In genomic region chr12:131607658-131608447, GRCh38 we compare ENCODE assay signal across 9 cellular contexts.
DNase-seq lines count a peak whose midpoint lies in the region; ATAC-seq, FAIRE-seq and TF ChIP-seq lines count a peak whose summit lies in the region.
"Had no signal": no experiment of that assay in that cellular context is flagged by ENCODE, and none has a peak within 500 bp of the region (broad histone marks: within the 10 kb centered on the region; RNA-seq: fewer than 3 reads in every experiment).

No MANE protein-coding gene starts in this region.

- H2AFZ ChIP-seq in MM.1S (ENCODE audit: low read length): peak overlapping the region; percentile 42

- no peaks in the 10 kb centered on the region for H3F3A ChIP-seq in MM.1S (ENCODE audit: insufficient read depth, low read length)

- no peaks in the 10 kb centered on the region for H3K9me2 ChIP-seq in MM.1S (replicated peaks; ENCODE audit: insufficient read depth, low read length)

- peaks cover 66% of the 10 kb centered on the region for H3K4me1 Mint-ChIP-seq in activated CD4-positive, alpha-beta T cell treated with anti-CD3 and anti-CD28 coated beads, Interleukin-2, amount 10 ng/mL, durations not matched to agents 7 days and 5 days

- peak overlapping the region; percentile 63 for H3K4me2 ChIP-seq in MM.1S (ENCODE audit: low read depth, low read length)

- no peaks in the 10 kb centered on the region for H3K79me2 ChIP-seq in MM.1S (ENCODE audit: low read length)

- no peaks in the 10 kb centered on the region for H3K27me3 ChIP-seq in MM.1S (replicated peaks; ENCODE audit: insufficient read depth, low read length)
- peaks cover 94% of the 10 kb centered on the region for H3K27me3 ChIP-seq in gastroesophageal sphincter
- H3K27me3 ChIP-seq in pancreas: no peaks in the 10 kb centered on the region
- no peaks in the 10 kb centered on the region for H3K27me3 ChIP-seq in H7 (ENCODE audit: control insufficient read depth, insufficient read depth, low read length)

- H3K9ac ChIP-seq in MM.1S (ENCODE audit: low read length): no peak overlapping the region

- peaks cover 2% of the 10 kb centered on the region for H3K27me3 Mint-ChIP-seq in activated CD4-positive, alpha-beta T cell treated with anti-CD3 and anti-CD28 coated beads, Interleukin-2, amount 10 ng/mL, durations not matched to agents 7 days and 5 days

- TF ChIP-seq CTCF in MM.1S (IDR thresholded peaks at IDR 0.05; ENCODE audit: low read length) (no peak), gastroesophageal sphincter (IDR thresholded peaks at IDR 0.05) (no peak), pancreas (IDR thresholded peaks at IDR 0.05) (no peak)

- TF ChIP-seq POLR2A in gastroesophageal sphincter (IDR thresholded peaks at IDR 0.05): no peak

- no peaks in the 10 kb centered on the region for H4K20me1 ChIP-seq in MM.1S (ENCODE audit: insufficient read depth, low read length)

- H3K36me3 ChIP-seq in MM.1S (replicated peaks; ENCODE audit: insufficient read depth, low read length): no peaks in the 10 kb centered on the region
- H3K36me3 ChIP-seq in gastroesophageal sphincter: no peaks in the 10 kb centered on the region
- H3K36me3 ChIP-seq in pancreas: no peaks in the 10 kb centered on the region
- no peaks in the 10 kb centered on the region for H3K36me3 ChIP-seq in H7 (replicated peaks; ENCODE audit: control insufficient read depth, insufficient read depth, low read length)

- CTCF ChIA-PET in activated CD4-positive, alpha-beta T cell treated with anti-CD3 and anti-CD28 coated beads, Interleukin-2, amount 10 ng/mL, durations not matched to agents 7 days and 5 days (lab: Charles Lee): interaction anchor here (0.5 to 1.5 kb wide), 2 partner anchors 10 to 607 kb away, joined by 3 read pairs; no protein-coding TSS in a partner anchor

- WGBS in gastroesophageal sphincter (ENCODE audit: low coverage in 1 of 2), 2 donors: 70% methylated on average over 5 to 8 of the region's 8 CpGs
- WGBS in pancreas, 2 donors: 52 to 57% methylated on average over 8 of the region's 8 CpGs

- H3K36me3 Mint-ChIP-seq in activated CD4-positive, alpha-beta T cell treated with anti-CD3 and anti-CD28 coated beads, Interleukin-2, amount 10 ng/mL, durations not matched to agents 7 days and 5 days (ENCODE audit: low read depth): peaks cover 21% of the 10 kb centered on the region

- peak overlapping the region; percentile 25 for H3K4me3 Mint-ChIP-seq in activated CD4-positive, alpha-beta T cell treated with anti-CD3 and anti-CD28 coated beads, Interleukin-2, amount 10 ng/mL, durations not matched to agents 7 days and 5 days

- no peak for TF ChIP-seq EP300 in gastroesophageal sphincter (IDR thresholded peaks at IDR 0.05)

- H3K9me3 Mint-ChIP-seq in activated CD4-positive, alpha-beta T cell treated with anti-CD3 and anti-CD28 coated beads, Interleukin-2, amount 10 ng/mL, durations not matched to agents 7 days and 5 days: peaks cover 7% of the 10 kb centered on the region

- no peak for FAIRE-seq in pancreas (lab: Jason Lieb, UNC)

- H3K4me3 ChIP-seq in MM.1S (ENCODE audit: low read length) (peak overlapping the region; percentile 42; the same call in 1 of the 2 replicates), gastroesophageal sphincter (no peak overlapping the region), pancreas (no peak overlapping the region), H7 (ENCODE audit: insufficient read depth, low read depth, low read length) (no peak overlapping the region)

- H3K4me1 ChIP-seq in MM.1S (ENCODE audit: low read length): peaks cover 4% of the 10 kb centered on the region; the same call in 1 of the 2 replicates
- peaks cover 0 to 18% (median 0%) of the 10 kb centered on the region in 3 donors for H3K4me1 ChIP-seq in gastroesophageal sphincter
- H3K4me1 ChIP-seq in pancreas: no peaks in the 10 kb centered on the region

- H3K27ac ChIP-seq in MM.1S (ENCODE audit: low read length) (peak overlapping the region; percentile 77; the same call in 1 of the 2 replicates), gastroesophageal sphincter (no peak overlapping the region), pancreas (no peak overlapping the region)
- H3K27ac ChIP-seq: SK-N-MC had no signal

- intact Hi-C loops in pancreas (cut with DNase I): no loop called here

- POLR2A ChIA-PET in activated CD4-positive, alpha-beta T cell treated with anti-CD3 and anti-CD28 coated beads, Interleukin-2, amount 10 ng/mL, durations not matched to agents 7 days and 5 days (lab: Charles Lee): no interaction called here

- H3K9me3 ChIP-seq in MM.1S (replicated peaks; ENCODE audit: insufficient read depth, low read length) (no peaks in the 10 kb centered on the region), gastroesophageal sphincter (no peaks in the 10 kb centered on the region), pancreas (no peaks in the 10 kb centered on the region)

- H3K27ac Mint-ChIP-seq in activated CD4-positive, alpha-beta T cell treated with anti-CD3 and anti-CD28 coated beads, Interleukin-2, amount 10 ng/mL, durations not matched to agents 7 days and 5 days: peak overlapping the region; percentile 73

- ATAC-seq in GM21825 (IDR thresholded peaks at IDR 0.05; ENCODE audit: unreplicated experiment) (peak; percentile 71), gastroesophageal sphincter (no peak), pancreas (no peak)

- no peak for DNase-seq in activated CD4-positive, alpha-beta T cell treated with anti-CD3 and anti-CD28 coated beads, Interleukin-2, amount 10 ng/mL, durations not matched to agents 7 days and 5 days
- no peak for DNase-seq in activated CD4-positive, alpha-beta T cell treated with anti-CD3 and anti-CD28 coated beads for 1 hour
- DNase-seq in MM.1S (peak; percentile 44), pancreas (no peak), H7 (no peak)
- DNase-seq in stimulated activated CD8-positive, alpha-beta memory T cell treated with anti-CD3 and anti-CD28 coated beads, Interleukin-4, amount 100 ng/mL, for 48 hours: peak; percentile 51

Comparison
In these comparisons a context has a peak if more than half of its experiments do, and no peak if none do; other contexts are left out.
1. DNase-seq: peak in MM.1S (single experiment) and stimulated activated CD8-positive, alpha-beta memory T cell treated with anti-CD3 and anti-CD28 coated beads, Interleukin-4, amount 100 ng/mL, for 48 hours (single experiment); none in activated CD4-positive, alpha-beta T cell treated with anti-CD3 and anti-CD28 coated beads, Interleukin-2, amount 10 ng/mL, durations not matched to agents 7 days and 5 days (single experiment), activated CD4-positive, alpha-beta T cell treated with anti-CD3 and anti-CD28 coated beads for 1 hour (single experiment), pancreas (0 of 6) and H7 (single experiment).